In genomic region chr10:116742367-116743265, GRCh38 we compare ENCODE assay signal across 8 cellular contexts. TPM values are rescaled to one million over a fixed set of nuclear protein-coding genes. Genes with fewer than 3 reads are reported as not detected.
A peak's percentile ranks its signal among the peaks of the same experiment; 100 is the strongest.
DNase-seq lines count a peak whose midpoint lies in the region; ATAC-seq and TF ChIP-seq lines count a peak whose summit lies in the region.

Gene HSPA12A, minus strand, starts transcription at chr10:116742566. Its CDS starts 97 bp downstream, at chr10:116742469.

- H3K9me3 Mint-ChIP-seq in T-cell = no peaks in the 10 kb centered on the region

- no peaks in the 10 kb centered on the region for H3K27me3 ChIP-seq in prostate gland (replicated peaks; ENCODE audit: insufficient read depth)

- CTCF ChIA-PET in T-cell (lab: Charles Lee) = interaction anchor here in 1 of 2 donors (0.7 kb wide), 1 partner anchor 46 kb away, joined by 3 read pairs; no protein-coding TSS in a partner anchor

- TF ChIP-seq POLR2A in prostate gland (IDR thresholded peaks at IDR 0.05) = peak; percentile 75

- ATAC-seq in GM19467 (IDR thresholded peaks at IDR 0.05; ENCODE audit: unreplicated experiment) = peak; percentile 97
- peak; percentile 80 for ATAC-seq in HG03558 (IDR thresholded peaks at IDR 0.05; ENCODE audit: extremely low read depth, unreplicated experiment)
- ATAC-seq in T-cell (replicated peaks in 1 of 4) = peak; percentile 78 to 90 (median 82)

- peak within 1 kb of the TSS; percentile 79 to 81 for H3K27ac ChIP-seq in prostate gland

- H3K36me3 Mint-ChIP-seq in T-cell = no peaks in the 10 kb centered on the region

- H3K4me3 ChIP-seq in astrocyte of the spinal cord (ENCODE audit: low read depth, low read length) = peak within 1 kb of the TSS; percentile 35
- peak within 1 kb of the TSS; percentile 72 to 87 for H3K4me3 ChIP-seq in prostate gland

- intact Hi-C loops in prostate gland (cut with DNase I) = loop anchor here (5.0 kb wide), 1 partner anchor 50 kb away; no protein-coding TSS in a partner anchor

- H3K9me3 ChIP-seq in prostate gland = no peaks in the 10 kb centered on the region

- peaks cover 58 to 72% of the 10 kb centered on the region in 2 donors for H3K27me3 Mint-ChIP-seq in T-cell

- POLR2A ChIA-PET in T-cell (lab: Charles Lee) = interaction anchor here in 1 of 2 donors (0.6 kb wide), 1 partner anchor 20 kb away, joined by 3 read pairs; no protein-coding TSS in a partner anchor

- in situ Hi-C loops in Caki2 (cut with HindIII; ENCODE audit: low pct_unique_long_range_greater_than_20kb, low sequenced_read_pairs) = no loop called here
- in situ Hi-C loops in astrocyte of the spinal cord (cut with HindIII; ENCODE audit: low sequenced_read_pairs) = no loop called here

- H3K36me3 ChIP-seq in prostate gland = no peaks in the 10 kb centered on the region

- peak within 1 kb of the TSS; percentile 57 to 75 (median 59) for H3K4me3 Mint-ChIP-seq in T-cell

- no peak within 1 kb of the TSS for H3K27ac Mint-ChIP-seq in T-cell

- WGBS in prostate gland = 1% methylated on average over 87 of the region's 114 CpGs

- H3K4me1 Mint-ChIP-seq in T-cell = peaks cover 4 to 13% (median 7%) of the 10 kb centered on the region in 3 donors

- DNase-seq in Caki2 (ENCODE audit: low read depth) = peak; percentile 89
- peak in 17 of 34 experiments; percentile 5 to 45 (median 21) for DNase-seq in T-cell
- DNase-seq in astrocyte of the spinal cord (ENCODE audit: low read depth, low spot score) = peak; percentile 69
- DNase-seq in hippocampal formation (lab: John Stamatoyannopoulos, UW) = peak; percentile 70 to 73
- DNase-seq in prostate gland (ENCODE audit: low spot score) = peak; percentile 64
- DNase-seq in NK-92 treated with Interleukin-12 subunit alpha and Interleukin-12 subunit beta, amount 100 ng/mL, for 24 hours (lab: John Stamatoyannopoulos, UW) = no peak

- TF ChIP-seq CTCF in astrocyte of the spinal cord (IDR thresholded peaks at IDR 0.05; ENCODE audit: low read depth, low read length) (no peak), prostate gland (IDR thresholded peaks at IDR 0.05) (no peak)

- H3K4me1 ChIP-seq in prostate gland (replicated peaks) = peaks cover 4% of the 10 kb centered on the region

RNA-seq across cellular contexts. Expression of gene HSPA12A, which starts in this region (rescaled TPM):
- total RNA-seq in Caki2 (2014; rRNA removed; shearing (Covaris generic); ENCODE audit: low replicate concordance) = 18.1 and 23.4 TPM in 2 replicates
- total RNA-seq in T-cell (under 1 TPM; 0.26 to 0.89 (median 0.53) TPM), prostate gland (10 to 100 TPM in 1 of 2 donors, 1 to 10 TPM in 1; 5.7 to 19.4 TPM)

Comparison
In these comparisons a context has a peak if more than half of its experiments do, and no peak if none do; other contexts are left out.
1. Peak in ATAC-seq in T-cell; RNA of the gene not detected or under 1 TPM.